ENCODE assay signal across 18 cellular contexts in the genomic region with DNA sequence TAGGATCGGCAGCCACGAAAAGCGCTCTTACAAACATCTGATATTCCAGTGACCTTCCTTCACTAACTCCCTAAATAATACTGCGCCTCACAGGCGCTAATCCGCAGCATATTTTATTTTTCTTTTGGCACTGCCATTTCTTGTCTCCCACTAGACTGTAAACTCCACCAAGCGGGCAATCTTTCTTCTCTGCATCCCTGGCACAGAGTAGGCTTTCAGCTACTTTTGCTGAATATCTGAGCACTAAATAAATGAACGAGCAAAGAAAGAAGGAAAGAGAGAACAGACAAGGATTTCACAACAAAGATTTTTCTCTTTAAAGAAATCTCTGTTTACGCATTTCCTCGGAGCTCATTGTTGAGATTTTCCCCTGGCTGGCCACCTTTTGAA. TPM values are rescaled to one million over a fixed set of nuclear protein-coding genes. Genes with fewer than 3 reads are reported as not detected.
"Had no signal": no experiment of that assay in that cellular context is flagged by ENCODE, and none has a peak within 500 bp of the region (broad histone marks: within the 10 kb centered on the region; RNA-seq: fewer than 3 reads in every experiment).

No MANE protein-coding gene starts in this region.

- H3K9me3 ChIP-seq: ascending aorta, esophagus squamous epithelium, tibial nerve, uterus had no signal

- H3K27ac ChIP-seq: ascending aorta, cardiac muscle cell, esophagus squamous epithelium, skin epidermis, tibial nerve, uterus had no signal

- H3K27ac Mint-ChIP-seq: activated CD4-positive, alpha-beta T cell treated with anti-CD3 and anti-CD28 coated beads, Interleukin-2, amount 10 ng/mL, durations not matched to agents 7 days and 5 days; activated naive CD8-positive, alpha-beta T cell treated with anti-CD3 and anti-CD28 coated beads, Interleukin-2, amount 50 U/mL, for 24 hours had no signal

- DNase-seq: activated CD4-positive, alpha-beta T cell treated with anti-CD3 and anti-CD28 coated beads, Interleukin-2, amount 10 ng/mL, durations not matched to agents 7 days and 5 days; activated CD8-positive, alpha-beta memory T cell treated with anti-CD3 and anti-CD28 coated beads for 24 hours; activated naive CD4-positive, alpha-beta T cell treated with Interleukin-2 at 50 U/mL for 16 hours; activated naive CD8-positive, alpha-beta T cell treated with anti-CD3 and anti-CD28 coated beads, Interleukin-2, amount 50 U/mL, for 24 hours; esophagus squamous epithelium; hypothalamus; left cardiac atrium; naive B cell; stimulated activated CD4-positive, alpha-beta T cell treated with anti-CD3 and anti-CD28 coated beads, Interleukin-4, amount 100 ng/mL, for 24 hours; stimulated activated naive CD4-positive, alpha-beta T cell treated with Interleukin-2 at 50 U/mL for 16 hours; substantia nigra; uterus had no signal

- ATAC-seq: activated naive CD8-positive, alpha-beta T cell treated with anti-CD3 and anti-CD28 coated beads, Interleukin-2, amount 50 U/mL, for 24 hours; left cardiac atrium had no signal

- H3K4me3 ChIP-seq: ascending aorta, cardiac muscle cell, esophagus squamous epithelium, skin epidermis, tibial nerve, uterus had no signal

- H3K36me3 ChIP-seq: ascending aorta, cardiac muscle cell, esophagus squamous epithelium, tibial nerve, uterus had no signal

- H3K4me1 ChIP-seq: uterus had no signal

- H3K4me3 Mint-ChIP-seq: activated CD4-positive, alpha-beta T cell treated with anti-CD3 and anti-CD28 coated beads, Interleukin-2, amount 10 ng/mL, durations not matched to agents 7 days and 5 days; activated naive CD8-positive, alpha-beta T cell treated with anti-CD3 and anti-CD28 coated beads, Interleukin-2, amount 50 U/mL, for 24 hours had no signal

RNA-seq across cellular contexts. Expression of a gene that starts 12.7 kb away (rescaled TPM):
- total RNA-seq: activated CD4-positive, alpha-beta T cell treated with anti-CD3 and anti-CD28 coated beads, Interleukin-2, amount 10 ng/mL, durations not matched to agents 7 days and 5 days; ascending aorta; left cardiac atrium; mononuclear cell; T-helper 2 cell treated with Interferon-gamma antibody and Interleukin-4, amounts not matched to agents 100 ng/mL and 5 ng/mL, for 36 hours had no signal
- polyA plus RNA-seq: cardiac muscle cell had no signal
